ENCODE assay signal across 14 cellular contexts in the genomic region with DNA sequence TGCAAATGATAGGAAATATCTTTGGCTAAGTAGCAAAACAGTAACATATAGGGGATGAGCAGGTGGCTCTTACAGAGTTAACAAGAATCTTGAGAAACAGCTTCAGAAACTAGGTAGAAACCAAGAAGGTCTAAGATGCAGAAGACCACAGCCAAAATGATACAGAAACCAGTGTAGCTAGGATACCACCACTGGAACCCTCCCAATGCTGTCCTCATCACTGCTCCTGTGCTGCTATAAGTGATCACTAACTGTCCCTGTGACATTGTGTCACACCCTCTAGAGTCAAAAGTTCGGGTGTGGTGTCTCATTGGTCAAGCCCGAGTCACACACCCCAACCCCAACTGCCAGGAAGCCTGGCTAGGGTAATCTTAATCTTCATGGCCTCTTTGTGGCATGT.
DNase-seq lines count a peak whose midpoint lies in the region; ATAC-seq and TF ChIP-seq lines count a peak whose summit lies in the region.
"Had no signal": no experiment of that assay in that cellular context is flagged by ENCODE, and none has a peak within 500 bp of the region (broad histone marks: within the 10 kb centered on the region; RNA-seq: fewer than 3 reads in every experiment).

No MANE protein-coding gene starts in this region.

- no peak overlapping the region for H3K4me3 Mint-ChIP-seq in HFFc6
- H3K4me3 Mint-ChIP-seq: nephron progenitor cell had no signal

- ATAC-seq in GM18868 (IDR thresholded peaks at IDR 0.05; ENCODE audit: unreplicated experiment) (peak; percentile 53), GM19468 (IDR thresholded peaks at IDR 0.05; ENCODE audit: extremely low read depth, unreplicated experiment) (peak; percentile 93), HG02973 (IDR thresholded peaks at IDR 0.05; ENCODE audit: unreplicated experiment) (peak; percentile 96), HG03575 (IDR thresholded peaks at IDR 0.05; ENCODE audit: extremely low read depth, insufficient number of reproducible peaks, low FRiP score, unreplicated experiment) (peak; percentile 45), sciatic nerve (no peak)
- ATAC-seq: lower lobe of right lung, right lobe of liver had no signal

- H3K36me3 Mint-ChIP-seq in HFFc6 (ENCODE audit: low read depth) = no peaks in the 10 kb centered on the region

- no peaks in the 10 kb centered on the region for H3K36me3 ChIP-seq in effector memory CD4-positive, alpha-beta T cell (ENCODE audit: control insufficient read depth, insufficient read depth, low read length)
- H3K36me3 ChIP-seq: adrenal gland, lower lobe of right lung, right lobe of liver had no signal

- H3K9me3 ChIP-seq in effector memory CD4-positive, alpha-beta T cell (ENCODE audit: control insufficient read depth, low read length) = no peaks in the 10 kb centered on the region
- H3K9me3 ChIP-seq: adrenal gland, lower lobe of right lung, right lobe of liver had no signal

- no peak overlapping the region for H3K4me3 ChIP-seq in effector memory CD4-positive, alpha-beta T cell (ENCODE audit: insufficient read depth, low read depth, low read length, poor library complexity, severe bottlenecking)
- H3K4me3 ChIP-seq: adrenal gland, lower lobe of right lung, right lobe of liver had no signal

- no peak overlapping the region for H3K27ac Mint-ChIP-seq in HFFc6
- H3K27ac Mint-ChIP-seq: nephron progenitor cell had no signal

- peaks cover 47% of the 10 kb centered on the region for H3K9me3 Mint-ChIP-seq in HFFc6
- H3K9me3 Mint-ChIP-seq: nephron progenitor cell had no signal

- H3K27me3 Mint-ChIP-seq in HFFc6 (ENCODE audit: insufficient read depth) = no peaks in the 10 kb centered on the region

- intact Hi-C loops in sciatic nerve (cut with DNase I) = no loop called here

- H3K4me1 Mint-ChIP-seq in HFFc6 (ENCODE audit: low read depth) = no peaks in the 10 kb centered on the region
- H3K4me1 Mint-ChIP-seq: nephron progenitor cell had no signal

- no peak for TF ChIP-seq CTCF in HFFc6 (IDR thresholded peaks at IDR 0.05)

- no peak for DNase-seq in effector memory CD4-positive, alpha-beta T cell
- DNase-seq in HFFc6 (no peak), AG08395 (ENCODE audit: low spot score) (no peak), sciatic nerve (ENCODE audit: low spot score) (no peak)
- DNase-seq: adrenal gland, lower lobe of right lung, nephron progenitor cell, right lobe of liver had no signal

- H3K4me1 ChIP-seq in effector memory CD4-positive, alpha-beta T cell (ENCODE audit: control insufficient read depth, insufficient read depth, low read length, poor library complexity, severe bottlenecking) = no peaks in the 10 kb centered on the region
- H3K4me1 ChIP-seq: adrenal gland, lower lobe of right lung, right lobe of liver had no signal

- H3K27me3 ChIP-seq in effector memory CD4-positive, alpha-beta T cell (replicated peaks; ENCODE audit: control insufficient read depth, insufficient read depth, low read length, poor library complexity, severe bottlenecking) = no peaks in the 10 kb centered on the region
- H3K27me3 ChIP-seq: adrenal gland, right lobe of liver had no signal

- H3K27ac ChIP-seq in effector memory CD4-positive, alpha-beta T cell (ENCODE audit: insufficient read depth, low read length, poor library complexity, severe bottlenecking) = no peak overlapping the region
- H3K27ac ChIP-seq: adrenal gland, C4-2B, HL-60, lower lobe of right lung, right lobe of liver had no signal
